ENCODE assay signal across 1 cellular context in the genomic region with DNA sequence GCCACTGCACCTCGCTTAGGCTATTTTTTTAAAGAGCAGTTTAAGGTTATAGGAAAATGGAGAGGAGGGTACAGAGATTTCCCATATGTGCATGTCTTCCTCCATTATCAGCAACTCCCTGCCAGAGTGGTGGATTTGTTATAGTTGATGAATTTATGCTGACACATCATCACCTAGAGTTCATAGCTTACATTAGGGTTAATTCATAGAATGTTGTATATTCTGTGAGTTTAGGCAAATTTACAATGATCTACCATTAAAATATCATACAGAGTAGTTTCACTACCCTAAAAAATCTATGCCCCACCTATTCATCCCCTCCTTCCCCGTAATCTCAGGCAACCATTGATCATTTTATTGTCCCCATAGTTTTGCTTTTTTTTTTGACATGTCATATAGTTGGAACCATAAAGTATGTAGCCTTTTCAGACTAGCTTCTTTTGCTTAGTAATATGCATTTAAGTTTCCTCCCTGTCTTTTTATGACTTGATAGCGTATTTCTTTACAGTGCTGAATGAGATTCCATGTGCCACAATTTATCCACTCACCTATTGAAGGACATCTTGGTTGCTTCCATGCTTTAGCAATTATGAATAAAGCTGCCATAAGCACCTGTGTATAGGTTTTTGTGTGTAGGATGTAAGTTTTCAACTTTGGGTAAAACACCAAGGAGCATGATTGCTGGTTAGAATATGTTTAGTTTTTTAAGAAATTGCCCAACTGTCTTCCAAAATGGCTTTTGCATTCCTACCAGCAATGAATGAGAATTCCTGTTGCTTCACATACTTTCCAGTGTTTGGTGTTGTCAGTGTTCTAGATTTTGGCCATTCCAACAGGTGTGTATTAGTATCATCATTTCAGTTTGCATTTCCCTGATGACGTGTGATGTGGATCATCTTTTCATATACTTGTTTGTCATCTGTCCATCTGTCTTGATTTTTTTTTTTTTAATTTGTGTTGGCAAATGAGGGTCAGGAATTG.
TF ChIP-seq lines count a peak whose summit lies in the region.

No MANE protein-coding gene starts in this region.

TF ChIP-seq in HepG2, 621 proteins besides CTCF, POLR2A, EP300 and RAD21 (continued from another document):
- 0 out of 2 replicates have a peak, but pooled peaks have one; percentile 32 for TF ChIP-seq NAIF1 (CRISPR knock-in tag; IDR thresholded peaks at IDR 0.05; ENCODE audit: borderline replicate concordance)
